In the genomic region with DNA sequence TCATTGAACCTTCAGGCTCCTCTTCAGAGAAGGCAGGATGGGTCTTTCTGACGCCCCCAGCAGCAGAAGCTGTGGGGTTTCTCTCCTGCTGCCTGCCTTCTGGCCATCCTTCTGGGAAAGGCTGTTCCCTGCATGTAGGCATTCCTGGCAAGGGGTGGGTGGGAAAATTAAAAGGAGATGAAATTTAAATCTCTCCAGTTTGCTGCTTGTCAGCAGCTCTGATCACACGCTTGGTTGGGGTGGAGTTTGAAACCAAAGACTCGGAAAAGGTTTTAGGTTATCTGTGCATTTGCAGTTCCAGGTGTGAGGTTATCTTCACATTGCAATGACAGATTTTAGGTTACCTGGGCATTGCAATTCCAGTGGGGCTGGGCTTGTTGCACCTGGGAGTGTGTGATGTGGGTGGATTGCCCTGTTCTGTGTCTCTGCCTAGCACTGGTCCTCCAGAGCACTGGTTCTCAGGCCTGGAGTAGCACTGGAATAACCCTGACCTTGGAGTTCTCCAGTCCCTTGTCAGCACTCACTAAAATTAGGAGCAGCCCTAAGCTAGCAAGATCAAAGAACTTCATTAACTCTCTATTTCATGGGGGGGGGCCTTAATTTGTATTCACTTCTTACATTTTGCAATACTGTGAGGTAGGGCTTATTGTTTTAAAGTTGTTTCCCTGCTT, we compare ENCODE assay signal across 24 cellular contexts.
"Had no signal": no experiment of that assay in that cellular context is flagged by ENCODE, and none has a peak within 500 bp of the region (broad histone marks: within the 10 kb centered on the region; RNA-seq: fewer than 3 reads in every experiment).

No MANE protein-coding gene starts in this region.

- H3K9me3 Mint-ChIP-seq: activated naive CD8-positive, alpha-beta T cell treated with anti-CD3 and anti-CD28 coated beads, Interleukin-2, amount 10 ng/mL, durations not matched to agents 7 days and 5 days; T-helper 1 cell treated with Interleukin-12 subunit alpha and Interleukin-12 subunit beta and Interleukin-4 antibody, amounts not matched to agents 30 μg/mL and 1 μg/mL, for 36 hours had no signal

- H3K27me3 Mint-ChIP-seq: activated naive CD8-positive, alpha-beta T cell treated with anti-CD3 and anti-CD28 coated beads, Interleukin-2, amount 10 ng/mL, durations not matched to agents 7 days and 5 days had no signal

- H3K27ac ChIP-seq: adrenal gland, KMS-11, RWPE1 had no signal

- DNase-seq: activated CD4-positive, alpha-beta T cell treated with anti-CD3 and anti-CD28 coated beads for 48 hours; activated CD4-positive, alpha-beta T cell treated with anti-CD3 and anti-CD28 coated beads, Interleukin-2, amount 50 U/mL, for 4 hours; activated CD8-positive, alpha-beta memory T cell treated with anti-CD3 and anti-CD28 coated beads, Interleukin-2, amount 50 U/mL, for 48 hours; activated CD8-positive, alpha-beta T cell treated with anti-CD3 and anti-CD28 coated beads, Interleukin-2, amount 10 ng/mL, durations not matched to agents 7 days and 5 days; activated naive CD4-positive, alpha-beta T cell treated with anti-CD3 and anti-CD28 coated beads, Interleukin-2, amount 50 U/mL, for 16 hours; activated naive CD8-positive, alpha-beta T cell treated with anti-CD3 and anti-CD28 coated beads, Interleukin-2, amount 10 ng/mL, durations not matched to agents 7 days and 5 days; activated T-cell treated with anti-CD3 and anti-CD28 coated beads, Interleukin-2, amount 50 U/mL, for 1 hour; adrenal gland; MG63; MV-4-11; NCI-H1105; NCI-H1436; NCI-H1694 treated with DMSO at 0.1 percent for 48 hours; NCI-H2029 treated with DMSO at 0.1 percent for 48 hours; NCI-H510A treated with DMSO at 0.1 percent for 48 hours; NCI-H69; NK-92 treated with Interleukin-12 subunit alpha and Interleukin-12 subunit beta, amount 100 ng/mL, for 24 hours; OCI-M1; SHP77 treated with DMSO at 0.1 percent for 48 hours had no signal

- ATAC-seq: activated CD4-positive, CD25-positive, alpha-beta regulatory T cell treated with anti-CD3 and anti-CD28 coated beads, Interleukin-2, amount 50 U/mL, for 24 hours; activated CD8-positive, alpha-beta T cell treated with anti-CD3 and anti-CD28 coated beads, Interleukin-2, amount 10 ng/mL, durations not matched to agents 7 days and 5 days; Panc1 had no signal

- H3K36me3 Mint-ChIP-seq: activated naive CD8-positive, alpha-beta T cell treated with anti-CD3 and anti-CD28 coated beads, Interleukin-2, amount 10 ng/mL, durations not matched to agents 7 days and 5 days had no signal

- H3K27ac Mint-ChIP-seq: activated CD8-positive, alpha-beta T cell treated with anti-CD3 and anti-CD28 coated beads, Interleukin-2, amount 10 ng/mL, durations not matched to agents 7 days and 5 days; activated naive CD8-positive, alpha-beta T cell treated with anti-CD3 and anti-CD28 coated beads, Interleukin-2, amount 10 ng/mL, durations not matched to agents 7 days and 5 days; T-helper 1 cell treated with Interleukin-12 subunit alpha and Interleukin-12 subunit beta and Interleukin-4 antibody, amounts not matched to agents 30 μg/mL and 1 μg/mL, for 36 hours had no signal

- H3K27me3 ChIP-seq: adrenal gland, MG63 had no signal

- H3K4me3 Mint-ChIP-seq: activated CD8-positive, alpha-beta T cell treated with anti-CD3 and anti-CD28 coated beads, Interleukin-2, amount 10 ng/mL, durations not matched to agents 7 days and 5 days; activated naive CD8-positive, alpha-beta T cell treated with anti-CD3 and anti-CD28 coated beads, Interleukin-2, amount 10 ng/mL, durations not matched to agents 7 days and 5 days; T-helper 1 cell treated with Interleukin-12 subunit alpha and Interleukin-12 subunit beta and Interleukin-4 antibody, amounts not matched to agents 30 μg/mL and 1 μg/mL, for 36 hours had no signal

- H3K9me3 ChIP-seq: adrenal gland, MG63 had no signal

- H3K36me3 ChIP-seq: adrenal gland, MG63 had no signal

- H3K4me3 ChIP-seq: adrenal gland, MG63 had no signal

- H3K4me1 Mint-ChIP-seq: activated naive CD8-positive, alpha-beta T cell treated with anti-CD3 and anti-CD28 coated beads, Interleukin-2, amount 10 ng/mL, durations not matched to agents 7 days and 5 days had no signal
